Comparison of ENCODE assay signal across 14 cellular contexts in genomic region chrX:64427787-64428186, GRCh38. TPM values are rescaled to one million over a fixed set of nuclear protein-coding genes. Genes with fewer than 3 reads are reported as not detected.
A peak's percentile ranks its signal among the peaks of the same experiment; 100 is the strongest.
DNase-seq lines count a peak whose midpoint lies in the region; ATAC-seq and TF ChIP-seq lines count a peak whose summit lies in the region.
"Had no signal": no experiment of that assay in that cellular context is flagged by ENCODE, and none has a peak within 500 bp of the region (broad histone marks: within the 10 kb centered on the region; RNA-seq: fewer than 3 reads in every experiment).

No MANE protein-coding gene starts in this region.

- H3K4me3 ChIP-seq in vagina: no peak overlapping the region
- H3K4me3 ChIP-seq in tibial nerve: no peak overlapping the region
- H3K4me3 ChIP-seq: BLaER1, right lobe of liver had no signal

- TF ChIP-seq CTCF in vagina (IDR thresholded peaks at IDR 0.05): no peak
- no peak for TF ChIP-seq CTCF in tibial nerve (IDR thresholded peaks at IDR 0.05)

- TF ChIP-seq EP300 in tibial nerve (IDR thresholded peaks at IDR 0.05): no peak

- DNase-seq in germinal center (ENCODE audit: low spot score) (no peak), NCI-H2081 (lab: John Stamatoyannopoulos, UW) (no peak), vagina (ENCODE audit: extremely low spot score in 2 of 2) (no peak), tibial nerve (ENCODE audit: low spot score in 2 of 2) (no peak)
- DNase-seq: activated CD4-positive, CD25-positive, alpha-beta regulatory T cell treated with anti-CD3 and anti-CD28 coated beads, Interleukin-2, amount 50 U/mL, for 72 hours; hippocampal formation; NCI-H1436 treated with DMSO at 0.1 percent for 48 hours; right lobe of liver had no signal

- no peak overlapping the region for H3K27ac ChIP-seq in vagina
- H3K27ac ChIP-seq in tibial nerve: no peak overlapping the region
- H3K27ac ChIP-seq: BLaER1, right lobe of liver had no signal

- H3K36me3 ChIP-seq in vagina (no peaks in the 10 kb centered on the region), tibial nerve (no peaks in the 10 kb centered on the region)
- H3K36me3 ChIP-seq: BLaER1, right lobe of liver had no signal

- intact Hi-C loops in vagina (cut with DNase I): no loop called here

- H3K4me1 ChIP-seq in vagina (no peaks in the 10 kb centered on the region), tibial nerve (no peaks in the 10 kb centered on the region)
- H3K4me1 ChIP-seq: right lobe of liver had no signal

- ATAC-seq in GM18502 (IDR thresholded peaks at IDR 0.05; ENCODE audit: poor library complexity, unreplicated experiment): peak; percentile 94
- peak; percentile 78 for ATAC-seq in GM19397 (IDR thresholded peaks at IDR 0.05; ENCODE audit: unreplicated experiment)
- ATAC-seq in HG02852 (IDR thresholded peaks at IDR 0.05; ENCODE audit: unreplicated experiment): peak; percentile 96
- peak; percentile 66 for ATAC-seq in HG03575 (IDR thresholded peaks at IDR 0.05; ENCODE audit: extremely low read depth, insufficient number of reproducible peaks, low FRiP score, unreplicated experiment)
- ATAC-seq: right lobe of liver, Right ventricle myocardium inferior had no signal

- no peak for TF ChIP-seq POLR2A in vagina (IDR thresholded peaks at IDR 0.05)
- TF ChIP-seq POLR2A in tibial nerve (IDR thresholded peaks at IDR 0.05): no peak

- H3K9me3 ChIP-seq in vagina (no peaks in the 10 kb centered on the region), tibial nerve (no peaks in the 10 kb centered on the region)
- H3K9me3 ChIP-seq: right lobe of liver had no signal

- no peaks in the 10 kb centered on the region for H3K27me3 ChIP-seq in vagina
- H3K27me3 ChIP-seq in tibial nerve: no peaks in the 10 kb centered on the region
- H3K27me3 ChIP-seq: right lobe of liver had no signal

- 34 to 62% methylated on average over 2 of the region's 2 CpGs for WGBS in tibial nerve, 2 donors

RNA-seq across cellular contexts. Expression of gene MTMR8, which starts 32.5 kb away (rescaled TPM):
- total RNA-seq in vagina (7.9 TPM), tibial nerve (1 to 10 TPM; 1.4 to 4.8 (median 2.7) TPM)
